In the genomic region with DNA sequence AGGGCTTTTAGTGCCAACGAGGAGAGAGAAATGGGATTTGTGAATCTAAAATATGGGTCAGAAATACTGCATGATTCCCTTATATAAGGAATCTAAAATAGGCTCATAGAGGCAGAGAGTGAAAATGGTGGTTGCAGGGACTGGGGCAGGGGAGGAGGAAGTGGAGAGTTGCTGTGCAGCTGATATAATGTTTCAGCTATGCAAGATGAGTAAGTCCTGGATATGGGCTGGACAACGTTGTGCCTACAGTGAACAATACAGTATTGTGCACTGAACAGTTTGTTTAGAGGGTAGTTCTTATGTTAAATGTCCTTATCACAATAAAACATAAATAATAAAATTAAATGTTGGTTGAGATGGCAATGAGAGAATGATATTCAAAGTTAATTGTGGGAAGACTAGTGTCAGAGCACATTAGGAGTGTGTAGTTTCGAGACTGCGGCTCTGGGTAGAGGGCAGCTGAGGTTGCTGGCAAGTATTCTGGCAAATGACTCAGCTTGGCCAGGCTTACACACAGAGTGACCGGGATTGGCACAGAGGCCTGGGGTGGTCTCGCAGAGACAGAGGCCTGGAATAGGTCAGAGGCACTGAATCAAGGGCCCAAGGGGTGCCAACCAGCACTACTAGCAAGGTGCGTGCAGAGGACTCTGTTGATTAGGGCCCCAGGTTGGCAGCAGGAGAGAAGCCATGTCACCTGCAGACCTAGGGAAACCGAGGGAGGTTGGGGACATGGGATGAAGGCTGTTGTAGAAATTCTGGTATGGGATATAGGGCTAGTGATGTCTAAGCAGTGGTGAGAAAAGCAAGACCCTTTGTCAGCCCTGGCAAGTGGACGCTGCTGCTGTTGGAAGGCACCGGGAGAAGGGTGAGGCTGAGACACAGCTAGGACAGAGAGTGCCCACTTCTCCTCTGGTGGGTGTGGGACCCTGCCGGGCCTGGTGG, we compare ENCODE assay signal across 1 cellular context.
TF ChIP-seq lines count a peak whose summit lies in the region.

No MANE protein-coding gene starts in this region.

TF ChIP-seq in GM12878, 131 proteins besides CTCF, POLR2A, EP300 and RAD21:
- TF ChIP-seq SPI1 (IDR thresholded peaks at IDR 0.05; ENCODE audit: borderline replicate concordance, insufficient read depth, low read depth, low read length) (peak; percentile 72; the same call in 1 of the 2 replicates), TCF12 (IDR thresholded peaks at IDR 0.05; ENCODE audit: low read depth, low read length) (no peak), SIN3A (IDR thresholded peaks at IDR 0.05; ENCODE audit: low read depth, low read length) (no peak), ZNF217 (IDR thresholded peaks at IDR 0.05) (no peak), CHD1 (IDR thresholded peaks at IDR 0.05; ENCODE audit: low read depth, low read length) (no peak), MAX (IDR thresholded peaks at IDR 0.05; ENCODE audit: low read depth, low read length) (no peak), DPF2 (IDR thresholded peaks at IDR 0.05) (no peak), KDM1A (IDR thresholded peaks at IDR 0.05; ENCODE audit: borderline replicate concordance) (no peak), ZNF274 (IDR thresholded peaks at IDR 0.05; ENCODE audit: insufficient read depth, insufficient read length) (no peak), E2F4 (IDR thresholded peaks at IDR 0.05; ENCODE audit: low read depth, low read length) (no peak), ATF7 (IDR thresholded peaks at IDR 0.05; ENCODE audit: low read depth) (no peak), HSF1 (IDR thresholded peaks at IDR 0.05; ENCODE audit: low read depth, low read length) (no peak), FOXM1 (IDR thresholded peaks at IDR 0.05; ENCODE audit: low read depth, low read length) (no peak), PKNOX1 (IDR thresholded peaks at IDR 0.05) (no peak), GABPA (IDR thresholded peaks at IDR 0.05; ENCODE audit: low read depth) (no peak), TBL1XR1 (IDR thresholded peaks at IDR 0.05; ENCODE audit: low read depth, low read length) (no peak), YY1 (IDR thresholded peaks at IDR 0.05; ENCODE audit: low read depth, low read length) (0 out of 2 replicates have a peak, but pooled peaks have one; percentile 39), RBBP5 (conservative IDR thresholded peaks at IDR 0.05) (no peak), HDAC2 (IDR thresholded peaks at IDR 0.05) (no peak), BMI1 (IDR thresholded peaks at IDR 0.05; ENCODE audit: borderline replicate concordance) (no peak), JUNB (IDR thresholded peaks at IDR 0.05) (0 out of 2 replicates have a peak, but pooled peaks have one; percentile 20), SKIL (IDR thresholded peaks at IDR 0.05; ENCODE audit: low read depth, poor library complexity, severe bottlenecking) (no peak), MXI1 (IDR thresholded peaks at IDR 0.05; ENCODE audit: low read depth, low read length) (no peak), BCL11A (IDR thresholded peaks at IDR 0.05; ENCODE audit: low read depth, low read length) (no peak), POU2F2 (IDR thresholded peaks at IDR 0.05; ENCODE audit: borderline replicate concordance, low read depth, low read length) (0 out of 3 replicates have a peak, but pooled peaks have one; percentile 14), JUND (IDR thresholded peaks at IDR 0.05; ENCODE audit: low read depth, low read length) (no peak), BCL3 (IDR thresholded peaks at IDR 0.05; ENCODE audit: borderline replicate concordance, insufficient read depth, low read depth, low read length, poor library complexity, severe bottlenecking) (peak; percentile 83), CBFB (IDR thresholded peaks at IDR 0.05; ENCODE audit: low read depth) (no peak)
- TF ChIP-seq, protein P1, sequence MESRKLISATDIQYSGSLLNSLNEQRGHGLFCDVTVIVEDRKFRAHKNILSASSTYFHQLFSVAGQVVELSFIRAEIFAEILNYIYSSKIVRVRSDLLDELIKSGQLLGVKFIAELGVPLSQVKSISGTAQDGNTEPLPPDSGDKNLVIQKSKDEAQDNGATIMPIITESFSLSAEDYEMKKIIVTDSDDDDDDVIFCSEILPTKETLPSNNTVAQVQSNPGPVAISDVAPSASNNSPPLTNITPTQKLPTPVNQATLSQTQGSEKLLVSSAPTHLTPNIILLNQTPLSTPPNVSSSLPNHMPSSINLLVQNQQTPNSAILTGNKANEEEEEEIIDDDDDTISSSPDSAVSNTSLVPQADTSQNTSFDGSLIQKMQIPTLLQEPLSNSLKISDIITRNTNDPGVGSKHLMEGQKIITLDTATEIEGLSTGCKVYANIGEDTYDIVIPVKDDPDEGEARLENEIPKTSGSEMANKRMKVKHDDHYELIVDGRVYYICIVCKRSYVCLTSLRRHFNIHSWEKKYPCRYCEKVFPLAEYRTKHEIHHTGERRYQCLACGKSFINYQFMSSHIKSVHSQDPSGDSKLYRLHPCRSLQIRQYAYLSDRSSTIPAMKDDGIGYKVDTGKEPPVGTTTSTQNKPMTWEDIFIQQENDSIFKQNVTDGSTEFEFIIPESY (IDR thresholded peaks at IDR 0.05), result no peak
- TF ChIP-seq, protein P2, sequence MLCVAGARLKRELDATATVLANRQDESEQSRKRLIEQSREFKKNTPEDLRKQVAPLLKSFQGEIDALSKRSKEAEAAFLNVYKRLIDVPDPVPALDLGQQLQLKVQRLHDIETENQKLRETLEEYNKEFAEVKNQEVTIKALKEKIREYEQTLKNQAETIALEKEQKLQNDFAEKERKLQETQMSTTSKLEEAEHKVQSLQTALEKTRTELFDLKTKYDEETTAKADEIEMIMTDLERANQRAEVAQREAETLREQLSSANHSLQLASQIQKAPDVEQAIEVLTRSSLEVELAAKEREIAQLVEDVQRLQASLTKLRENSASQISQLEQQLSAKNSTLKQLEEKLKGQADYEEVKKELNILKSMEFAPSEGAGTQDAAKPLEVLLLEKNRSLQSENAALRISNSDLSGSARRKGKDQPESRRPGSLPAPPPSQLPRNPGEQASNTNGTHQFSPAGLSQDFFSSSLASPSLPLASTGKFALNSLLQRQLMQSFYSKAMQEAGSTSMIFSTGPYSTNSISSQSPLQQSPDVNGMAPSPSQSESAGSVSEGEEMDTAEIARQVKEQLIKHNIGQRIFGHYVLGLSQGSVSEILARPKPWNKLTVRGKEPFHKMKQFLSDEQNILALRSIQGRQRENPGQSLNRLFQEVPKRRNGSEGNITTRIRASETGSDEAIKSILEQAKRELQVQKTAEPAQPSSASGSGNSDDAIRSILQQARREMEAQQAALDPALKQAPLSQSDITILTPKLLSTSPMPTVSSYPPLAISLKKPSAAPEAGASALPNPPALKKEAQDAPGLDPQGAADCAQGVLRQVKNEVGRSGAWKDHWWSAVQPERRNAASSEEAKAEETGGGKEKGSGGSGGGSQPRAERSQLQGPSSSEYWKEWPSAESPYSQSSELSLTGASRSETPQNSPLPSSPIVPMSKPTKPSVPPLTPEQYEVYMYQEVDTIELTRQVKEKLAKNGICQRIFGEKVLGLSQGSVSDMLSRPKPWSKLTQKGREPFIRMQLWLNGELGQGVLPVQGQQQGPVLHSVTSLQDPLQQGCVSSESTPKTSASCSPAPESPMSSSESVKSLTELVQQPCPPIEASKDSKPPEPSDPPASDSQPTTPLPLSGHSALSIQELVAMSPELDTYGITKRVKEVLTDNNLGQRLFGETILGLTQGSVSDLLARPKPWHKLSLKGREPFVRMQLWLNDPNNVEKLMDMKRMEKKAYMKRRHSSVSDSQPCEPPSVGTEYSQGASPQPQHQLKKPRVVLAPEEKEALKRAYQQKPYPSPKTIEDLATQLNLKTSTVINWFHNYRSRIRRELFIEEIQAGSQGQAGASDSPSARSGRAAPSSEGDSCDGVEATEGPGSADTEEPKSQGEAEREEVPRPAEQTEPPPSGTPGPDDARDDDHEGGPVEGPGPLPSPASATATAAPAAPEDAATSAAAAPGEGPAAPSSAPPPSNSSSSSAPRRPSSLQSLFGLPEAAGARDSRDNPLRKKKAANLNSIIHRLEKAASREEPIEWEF (IDR thresholded peaks at IDR 0.05; ENCODE audit: insufficient replicate concordance, low read depth, low read length), result no peak
